9 cellular contexts compared by ENCODE assay signal in the genomic region with DNA sequence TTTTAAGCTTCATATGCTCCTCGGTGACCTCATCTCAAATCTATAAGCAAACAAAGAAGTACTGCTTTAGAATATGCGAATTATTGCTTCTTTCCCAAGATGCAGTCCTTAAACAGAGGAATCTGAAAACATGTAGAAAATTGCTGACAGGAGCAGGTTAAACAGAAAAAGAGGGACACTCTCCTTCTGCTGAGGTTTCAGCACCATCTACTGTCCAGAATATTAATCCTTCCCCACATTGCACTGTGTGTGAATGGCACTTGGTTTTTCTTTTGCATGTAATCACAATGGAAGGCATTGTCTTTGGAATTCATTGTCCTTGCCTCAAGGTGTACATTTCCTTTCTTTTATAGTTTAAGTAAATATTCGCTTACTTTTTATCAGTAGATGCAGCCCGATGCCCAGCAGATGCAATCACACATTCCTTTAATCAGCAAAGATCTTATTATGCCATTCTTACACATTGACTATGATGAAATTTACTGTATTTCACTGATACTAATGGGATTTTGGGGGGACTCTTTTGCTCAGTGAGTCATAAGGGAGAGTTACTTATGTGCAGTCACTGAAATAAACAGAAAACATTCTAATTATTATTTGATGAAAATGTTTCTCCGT.
A peak's percentile ranks its signal among the peaks of the same experiment; 100 is the strongest.
DNase-seq lines count a peak whose midpoint lies in the region; ATAC-seq, FAIRE-seq and TF ChIP-seq lines count a peak whose summit lies in the region.
"Had no signal": no experiment of that assay in that cellular context is flagged by ENCODE, and none has a peak within 500 bp of the region (broad histone marks: within the 10 kb centered on the region; RNA-seq: fewer than 3 reads in every experiment).

No MANE protein-coding gene starts in this region.

- no peaks in the 10 kb centered on the region for H3K9me3 ChIP-seq in mucosa of descending colon
- H3K9me3 ChIP-seq: thoracic aorta had no signal

- H3K36me3 ChIP-seq in bronchial epithelial cell (ENCODE audit: control insufficient read depth, insufficient read depth, low read length) (no peaks in the 10 kb centered on the region), mucosa of descending colon (ENCODE audit: low read depth) (no peaks in the 10 kb centered on the region)
- H3K36me3 ChIP-seq: thoracic aorta had no signal

- no peaks in the 10 kb centered on the region for H3K36me3 Mint-ChIP-seq in activated CD8-positive, alpha-beta memory T cell treated with anti-CD3 and anti-CD28 coated beads, Interleukin-2, amount 10 ng/mL, durations not matched to agents 7 days and 5 days
- no peaks in the 10 kb centered on the region for H3K36me3 Mint-ChIP-seq in natural killer cell treated with Interleukin-12 subunit alpha and Interleukin-12 subunit beta and Interleukin-15 and Interleukin-18, amount 100 ng/mL, for 72 hours

- CTCF ChIA-PET in activated CD8-positive, alpha-beta memory T cell treated with anti-CD3 and anti-CD28 coated beads, Interleukin-2, amount 10 ng/mL, durations not matched to agents 7 days and 5 days (lab: Charles Lee) = interaction anchor here (1.1 kb wide), 1 partner anchor 13 kb away, joined by 3 read pairs; no protein-coding TSS in a partner anchor

- no peaks in the 10 kb centered on the region for H3K27me3 ChIP-seq in bronchial epithelial cell (ENCODE audit: control insufficient read depth, insufficient read depth, low read length)

- no peak overlapping the region for H3K27ac Mint-ChIP-seq in activated CD8-positive, alpha-beta memory T cell treated with anti-CD3 and anti-CD28 coated beads, Interleukin-2, amount 10 ng/mL, durations not matched to agents 7 days and 5 days
- H3K27ac Mint-ChIP-seq in natural killer cell treated with Interleukin-12 subunit alpha and Interleukin-12 subunit beta and Interleukin-15 and Interleukin-18, amount 100 ng/mL, for 72 hours = no peak overlapping the region

- H3K4me1 ChIP-seq in mucosa of descending colon (ENCODE audit: low read depth) = no peaks in the 10 kb centered on the region

- FAIRE-seq in bronchial epithelial cell (lab: Jason Lieb, UNC) = no peak

- peak; percentile 64 for ATAC-seq in GM18498 (IDR thresholded peaks at IDR 0.05; ENCODE audit: unreplicated experiment)
- ATAC-seq in HG02610 (IDR thresholded peaks at IDR 0.05; ENCODE audit: unreplicated experiment) = peak; percentile 59
- peak; percentile 90 for ATAC-seq in mucosa of descending colon
- no peak for ATAC-seq in activated CD8-positive, alpha-beta memory T cell treated with anti-CD3 and anti-CD28 coated beads, Interleukin-2, amount 10 ng/mL, durations not matched to agents 7 days and 5 days
- ATAC-seq in HG03175 (IDR thresholded peaks at IDR 0.05; ENCODE audit: unreplicated experiment) = no peak
- no peak for ATAC-seq in natural killer cell treated with Interleukin-12 subunit alpha and Interleukin-12 subunit beta and Interleukin-15 and Interleukin-18, amount 100 ng/mL, for 72 hours

- H3K27me3 Mint-ChIP-seq in activated CD8-positive, alpha-beta memory T cell treated with anti-CD3 and anti-CD28 coated beads, Interleukin-2, amount 10 ng/mL, durations not matched to agents 7 days and 5 days = peaks cover 48% of the 10 kb centered on the region
- H3K27me3 Mint-ChIP-seq in natural killer cell treated with Interleukin-12 subunit alpha and Interleukin-12 subunit beta and Interleukin-15 and Interleukin-18, amount 100 ng/mL, for 72 hours = peaks cover 28 to 50% of the 10 kb centered on the region in 2 donors

- no peak overlapping the region for H3K4me3 Mint-ChIP-seq in activated CD8-positive, alpha-beta memory T cell treated with anti-CD3 and anti-CD28 coated beads, Interleukin-2, amount 10 ng/mL, durations not matched to agents 7 days and 5 days
- no peak overlapping the region for H3K4me3 Mint-ChIP-seq in natural killer cell treated with Interleukin-12 subunit alpha and Interleukin-12 subunit beta and Interleukin-15 and Interleukin-18, amount 100 ng/mL, for 72 hours

- no peaks in the 10 kb centered on the region for H3K4me1 Mint-ChIP-seq in activated CD8-positive, alpha-beta memory T cell treated with anti-CD3 and anti-CD28 coated beads, Interleukin-2, amount 10 ng/mL, durations not matched to agents 7 days and 5 days
- peaks cover 3 to 5% of the 10 kb centered on the region in 2 donors for H3K4me1 Mint-ChIP-seq in natural killer cell treated with Interleukin-12 subunit alpha and Interleukin-12 subunit beta and Interleukin-15 and Interleukin-18, amount 100 ng/mL, for 72 hours (ENCODE audit: low read depth in 2 of 2)

- H3K4me3 ChIP-seq in bronchial epithelial cell (ENCODE audit: low read depth, low read length) = no peak overlapping the region
- no peak overlapping the region for H3K4me3 ChIP-seq in mucosa of descending colon
- H3K4me3 ChIP-seq: thoracic aorta had no signal

- peak; percentile 30 for TF ChIP-seq CTCF in bronchial epithelial cell (IDR thresholded peaks at IDR 0.05; ENCODE audit: insufficient read depth, low read length, severe bottlenecking)
- TF ChIP-seq CTCF in mucosa of descending colon (IDR thresholded peaks at IDR 0.05) = no peak

- no peaks in the 10 kb centered on the region for H3K9me3 Mint-ChIP-seq in activated CD8-positive, alpha-beta memory T cell treated with anti-CD3 and anti-CD28 coated beads, Interleukin-2, amount 10 ng/mL, durations not matched to agents 7 days and 5 days (ENCODE audit: low read depth)
- H3K9me3 Mint-ChIP-seq in natural killer cell treated with Interleukin-12 subunit alpha and Interleukin-12 subunit beta and Interleukin-15 and Interleukin-18, amount 100 ng/mL, for 72 hours = no peaks in the 10 kb centered on the region

- DNase-seq in NCI-H2081 (lab: John Stamatoyannopoulos, UW) = peak; percentile 29 to 62
- peak; percentile 26 for DNase-seq in bronchial epithelial cell (ENCODE audit: low read depth)
- DNase-seq in mucosa of descending colon = peak in 1 of 3 donors; percentile 35
- DNase-seq in activated CD8-positive, alpha-beta memory T cell treated with anti-CD3 and anti-CD28 coated beads, Interleukin-2, amount 10 ng/mL, durations not matched to agents 7 days and 5 days = no peak
- no peak for DNase-seq in natural killer cell treated with Interleukin-12 subunit alpha and Interleukin-12 subunit beta and Interleukin-15 and Interleukin-18, amount 100 ng/mL, for 72 hours (ENCODE audit: low spot score)

- intact Hi-C loops in mucosa of descending colon (cut with DNase I, micrococcal nuclease) = no loop called here

Comparison
In these comparisons a context has a peak if more than half of its experiments do, and no peak if none do; other contexts are left out.
1. ATAC-seq: peak in GM18498 (single experiment), HG02610 (single experiment) and mucosa of descending colon (single experiment); none in activated CD8-positive, alpha-beta memory T cell treated with anti-CD3 and anti-CD28 coated beads, Interleukin-2, amount 10 ng/mL, durations not matched to agents 7 days and 5 days (single experiment), HG03175 (single experiment) and natural killer cell treated with Interleukin-12 subunit alpha and Interleukin-12 subunit beta and Interleukin-15 and Interleukin-18, amount 100 ng/mL, for 72 hours (0 of 2).
2. DNase-seq: peak in NCI-H2081 (2 of 2) and bronchial epithelial cell (single experiment); none in activated CD8-positive, alpha-beta memory T cell treated with anti-CD3 and anti-CD28 coated beads, Interleukin-2, amount 10 ng/mL, durations not matched to agents 7 days and 5 days (single experiment) and natural killer cell treated with Interleukin-12 subunit alpha and Interleukin-12 subunit beta and Interleukin-15 and Interleukin-18, amount 100 ng/mL, for 72 hours (single experiment).